In the genomic region with DNA sequence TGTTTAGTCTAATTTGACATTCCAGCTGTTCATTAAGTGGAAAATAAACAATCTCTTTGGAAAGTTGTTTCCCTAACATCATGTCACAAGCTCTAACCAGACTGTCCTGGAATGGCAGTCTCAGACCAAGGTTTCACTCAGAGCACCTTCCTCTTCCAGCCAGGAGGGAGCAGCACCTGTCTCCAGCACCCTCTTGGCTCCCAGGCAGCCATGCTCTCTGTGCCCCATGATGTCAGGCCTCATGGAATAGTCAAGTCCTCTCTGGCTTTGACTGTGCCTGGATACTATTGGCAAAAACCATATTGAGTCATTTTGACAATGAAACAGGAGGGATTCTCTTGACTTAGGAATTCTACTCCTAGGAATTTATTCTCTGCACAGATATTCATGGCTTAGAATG, we compare ENCODE assay signal across 9 cellular contexts.
DNase-seq lines count a peak whose midpoint lies in the region; ATAC-seq and TF ChIP-seq lines count a peak whose summit lies in the region.
"Had no signal": no experiment of that assay in that cellular context is flagged by ENCODE, and none has a peak within 500 bp of the region (broad histone marks: within the 10 kb centered on the region; RNA-seq: fewer than 3 reads in every experiment).

No MANE protein-coding gene starts in this region.

- no peak overlapping the region for H3K27ac Mint-ChIP-seq in mesothelial cell of epicardium

- H3K36me3 Mint-ChIP-seq in mesothelial cell of epicardium, result no peaks in the 10 kb centered on the region

- no peaks in the 10 kb centered on the region for H3K9me3 ChIP-seq in left lung
- no peaks in the 10 kb centered on the region for H3K9me3 ChIP-seq in sigmoid colon

- no peaks in the 10 kb centered on the region for H3K4me1 ChIP-seq in left lung
- H3K4me1 ChIP-seq in sigmoid colon, result no peaks in the 10 kb centered on the region

- H3K9me3 Mint-ChIP-seq in mesothelial cell of epicardium, result no peaks in the 10 kb centered on the region
- H3K9me3 Mint-ChIP-seq: central memory CD8-positive, alpha-beta T cell had no signal

- no peak for TF ChIP-seq POLR2A in sigmoid colon (IDR thresholded peaks at IDR 0.05)

- TF ChIP-seq EP300 in sigmoid colon (IDR thresholded peaks at IDR 0.05), result no peak

- intact Hi-C loops in left lung (cut with DNase I), result no loop called here
- intact Hi-C loops in sigmoid colon (cut with DNase I), result no loop called here

- H3K4me3 ChIP-seq in left lung (no peak overlapping the region), sigmoid colon (no peak overlapping the region)

- H3K27ac ChIP-seq in left lung (no peak overlapping the region), sigmoid colon (no peak overlapping the region)

- DNase-seq in EH (ENCODE audit: low read depth) (peak; percentile 1), SW480 (ENCODE audit: low spot score) (peak; percentile 53), left lung (no peak), NCI-H1436 (lab: John Stamatoyannopoulos, UW) (no peak), mesothelial cell of epicardium (ENCODE audit: low spot score in 2 of 2, unreplicated experiment in 2 of 2) (no peak), sigmoid colon (no peak)
- DNase-seq in activated naive CD4-positive, alpha-beta T cell (lab: John Stamatoyannopoulos, UW), result no peak

- H3K27me3 ChIP-seq in left lung (no peaks in the 10 kb centered on the region), sigmoid colon (no peaks in the 10 kb centered on the region)

- peak; percentile 78 for ATAC-seq in HG02610 (IDR thresholded peaks at IDR 0.05; ENCODE audit: unreplicated experiment)
- peak; percentile 94 for ATAC-seq in left lung

- H3K4me3 Mint-ChIP-seq in mesothelial cell of epicardium, result no peak overlapping the region
- H3K4me3 Mint-ChIP-seq: central memory CD8-positive, alpha-beta T cell had no signal

- no peaks in the 10 kb centered on the region for H3K4me1 Mint-ChIP-seq in mesothelial cell of epicardium
- H3K4me1 Mint-ChIP-seq: central memory CD8-positive, alpha-beta T cell had no signal

- TF ChIP-seq CTCF in left lung (IDR thresholded peaks at IDR 0.05), result peak; percentile 16 to 25
- TF ChIP-seq CTCF in mesothelial cell of epicardium (IDR thresholded peaks at IDR 0.05; ENCODE audit: unreplicated experiment), result no peak
- no peak for TF ChIP-seq CTCF in sigmoid colon (IDR thresholded peaks at IDR 0.05)

- peaks cover 3% of the 10 kb centered on the region for H3K27me3 Mint-ChIP-seq in mesothelial cell of epicardium (ENCODE audit: low read depth)
- H3K27me3 Mint-ChIP-seq: central memory CD8-positive, alpha-beta T cell had no signal

- H3K36me3 ChIP-seq in left lung (no peaks in the 10 kb centered on the region), sigmoid colon (no peaks in the 10 kb centered on the region)

Comparison
In these comparisons a context has a peak if more than half of its experiments do, and no peak if none do; other contexts are left out.
1. DNase-seq: peak in EH (single experiment) and SW480 (single experiment); none in left lung (0 of 2), NCI-H1436 (single experiment), mesothelial cell of epicardium (0 of 2), activated naive CD4-positive, alpha-beta T cell (0 of 4) and sigmoid colon (single experiment).
2. CTCF ChIP-seq: peak in left lung (2 of 2); none in mesothelial cell of epicardium (single experiment) and sigmoid colon (0 of 4).